1 cellular context compared by ENCODE assay signal in the genomic region with DNA sequence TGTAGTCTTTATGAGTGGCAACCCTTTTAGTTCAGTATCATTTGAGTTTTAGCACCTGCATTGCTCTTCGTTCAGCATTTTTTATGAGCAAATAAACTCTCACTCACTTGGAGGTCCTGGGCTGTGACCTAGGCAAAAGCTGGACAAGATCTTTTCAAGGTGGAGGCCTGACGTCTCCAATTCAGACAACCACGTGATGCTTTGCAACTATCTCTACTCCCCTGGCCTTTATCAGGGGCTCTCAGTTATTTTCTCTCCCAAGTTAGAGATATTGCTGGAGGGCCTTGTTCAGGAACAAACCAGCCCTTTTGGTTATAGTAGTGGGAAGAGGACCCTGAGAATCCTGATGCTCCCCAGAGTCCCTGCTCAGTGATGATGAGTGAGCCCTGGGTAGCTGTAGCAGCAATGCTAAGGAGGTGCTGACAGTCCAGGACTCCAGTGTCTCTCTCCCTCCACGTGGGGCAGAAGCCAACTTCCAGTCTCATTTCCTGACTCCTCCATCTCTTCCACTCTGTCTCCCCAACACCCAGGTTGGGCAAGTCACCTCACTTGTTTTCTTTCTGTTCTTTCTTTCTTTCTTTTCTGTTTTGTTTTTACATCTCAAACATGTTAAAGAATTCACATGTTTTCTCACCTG.
TF ChIP-seq lines count a peak whose summit lies in the region.

No MANE protein-coding gene starts in this region.

TF ChIP-seq in GM12878, 131 proteins besides CTCF, POLR2A, EP300 and RAD21:
- TF ChIP-seq, protein P1, sequence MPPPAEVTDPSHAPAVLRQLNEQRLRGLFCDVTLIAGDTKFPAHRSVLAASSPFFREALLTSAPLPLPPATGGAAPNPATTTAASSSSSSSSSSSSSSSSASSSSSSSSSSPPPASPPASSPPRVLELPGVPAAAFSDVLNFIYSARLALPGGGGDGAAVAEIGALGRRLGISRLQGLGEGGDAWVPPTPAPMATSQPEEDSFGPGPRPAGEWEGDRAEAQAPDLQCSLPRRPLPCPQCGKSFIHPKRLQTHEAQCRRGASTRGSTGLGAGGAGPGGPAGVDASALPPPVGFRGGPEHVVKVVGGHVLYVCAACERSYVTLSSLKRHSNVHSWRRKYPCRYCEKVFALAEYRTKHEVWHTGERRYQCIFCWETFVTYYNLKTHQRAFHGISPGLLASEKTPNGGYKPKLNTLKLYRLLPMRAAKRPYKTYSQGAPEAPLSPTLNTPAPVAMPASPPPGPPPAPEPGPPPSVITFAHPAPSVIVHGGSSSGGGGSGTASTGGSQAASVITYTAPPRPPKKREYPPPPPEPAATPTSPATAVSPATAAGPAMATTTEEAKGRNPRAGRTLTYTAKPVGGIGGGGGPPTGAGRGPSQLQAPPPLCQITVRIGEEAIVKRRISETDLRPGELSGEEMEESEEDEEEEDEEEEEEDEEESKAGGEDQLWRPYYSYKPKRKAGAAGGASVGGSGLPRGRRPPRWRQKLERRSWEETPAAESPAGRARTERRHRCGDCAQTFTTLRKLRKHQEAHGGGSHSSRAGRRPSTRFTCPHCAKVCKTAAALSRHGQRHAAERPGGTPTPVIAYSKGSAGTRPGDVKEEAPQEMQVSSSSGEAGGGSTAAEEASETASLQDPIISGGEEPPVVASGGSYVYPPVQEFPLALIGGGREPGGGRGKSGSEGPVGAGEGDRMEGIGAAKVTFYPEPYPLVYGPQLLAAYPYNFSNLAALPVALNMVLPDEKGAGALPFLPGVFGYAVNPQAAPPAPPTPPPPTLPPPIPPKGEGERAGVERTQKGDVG (CRISPR knock-in tag; IDR thresholded peaks at IDR 0.05): no peak
- TF ChIP-seq CHD1 (IDR thresholded peaks at IDR 0.05; ENCODE audit: low read depth, low read length) (no peak), BACH1 (IDR thresholded peaks at IDR 0.05; ENCODE audit: borderline replicate concordance) (no peak)
- TF ChIP-seq, protein P2, sequence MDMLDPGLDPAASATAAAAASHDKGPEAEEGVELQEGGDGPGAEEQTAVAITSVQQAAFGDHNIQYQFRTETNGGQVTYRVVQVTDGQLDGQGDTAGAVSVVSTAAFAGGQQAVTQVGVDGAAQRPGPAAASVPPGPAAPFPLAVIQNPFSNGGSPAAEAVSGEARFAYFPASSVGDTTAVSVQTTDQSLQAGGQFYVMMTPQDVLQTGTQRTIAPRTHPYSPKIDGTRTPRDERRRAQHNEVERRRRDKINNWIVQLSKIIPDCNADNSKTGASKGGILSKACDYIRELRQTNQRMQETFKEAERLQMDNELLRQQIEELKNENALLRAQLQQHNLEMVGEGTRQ (IDR thresholded peaks at IDR 0.05; ENCODE audit: borderline replicate concordance, low read depth, low read length): no peak
TF ChIP-seq in GM12878: peak in this region for 0.
